ENCODE assay signal across 14 cellular contexts in genomic region chr3:21795863-21796392, GRCh38. TPM values are rescaled to one million over a fixed set of nuclear protein-coding genes. Genes with fewer than 3 reads are reported as not detected.
"Had no signal": no experiment of that assay in that cellular context is flagged by ENCODE, and none has a peak within 500 bp of the region (broad histone marks: within the 10 kb centered on the region; RNA-seq: fewer than 3 reads in every experiment).

No MANE protein-coding gene starts in this region.

- H3K4me1 ChIP-seq: colonic mucosa, prostate gland, sigmoid colon had no signal

- ATAC-seq: activated CD4-positive, alpha-beta T cell treated with anti-CD3 and anti-CD28 coated beads for 36 hours; activated T-cell treated with anti-CD3 and anti-CD28 coated beads, Interleukin-2, amount 50 U/mL, for 72 hours; left colon; stimulated activated naive CD8-positive, alpha-beta T cell treated with anti-CD3 and anti-CD28 coated beads, Interleukin-15, Interleukin-2, amounts not matched to agents 100 U/mL and 50 U/mL, for 24 hours had no signal

- H3K27ac ChIP-seq: cardiac muscle cell, colonic mucosa, prostate gland had no signal

- H3K9me3 ChIP-seq: colonic mucosa, prostate gland had no signal

- H3K4me3 ChIP-seq: cardiac muscle cell, colonic mucosa, prostate gland, sigmoid colon had no signal

- H3K27me3 ChIP-seq: cardiac muscle cell, colonic mucosa, sigmoid colon had no signal

- H3K36me3 ChIP-seq: cardiac muscle cell, colonic mucosa, prostate gland, sigmoid colon had no signal

- DNase-seq: activated CD4-positive, alpha-beta memory T cell treated with anti-CD3 and anti-CD28 coated beads, Interleukin-2, amount 10 ng/mL, durations not matched to agents 7 days and 5 days; activated CD4-positive, alpha-beta T cell treated with anti-CD3 and anti-CD28 coated beads for 36 hours; activated gamma-delta T cell treated with Interleukin-2 at 50 U/mL for 16 hours; activated naive CD8-positive, alpha-beta T cell treated with anti-CD3 and anti-CD28 coated beads for 36 hours; activated T-cell treated with anti-CD3 and anti-CD28 coated beads, Interleukin-2, amount 50 U/mL, for 72 hours; anterior cingulate cortex; colonic mucosa; left colon; sigmoid colon; stimulated activated CD4-positive, alpha-beta T cell treated with anti-CD3 and anti-CD28 coated beads, Interleukin-4, amount 100 ng/mL, for 1 hour; stimulated activated CD8-positive, alpha-beta memory T cell treated with anti-CD3 and anti-CD28 coated beads, Interleukin-4, amount 100 ng/mL, for 48 hours; stimulated activated naive CD8-positive, alpha-beta T cell treated with anti-CD3 and anti-CD28 coated beads, Interleukin-15, Interleukin-2, amounts not matched to agents 100 U/mL and 50 U/mL, for 24 hours had no signal

RNA-seq across cellular contexts. Expression of gene ZNF385D, which starts 44.9 kb away (rescaled TPM):
- total RNA-seq: activated CD4-positive, alpha-beta memory T cell treated with anti-CD3 and anti-CD28 coated beads, Interleukin-2, amount 10 ng/mL, durations not matched to agents 7 days and 5 days; activated CD4-positive, alpha-beta T cell treated with anti-CD3 and anti-CD28 coated beads for 36 hours; activated naive CD8-positive, alpha-beta T cell treated with anti-CD3 and anti-CD28 coated beads for 36 hours; activated T-cell treated with anti-CD3 and anti-CD28 coated beads, Interleukin-2, amount 50 U/mL, for 72 hours had no signal
